ENCODE assay signal across 21 cellular contexts in the genomic region with DNA sequence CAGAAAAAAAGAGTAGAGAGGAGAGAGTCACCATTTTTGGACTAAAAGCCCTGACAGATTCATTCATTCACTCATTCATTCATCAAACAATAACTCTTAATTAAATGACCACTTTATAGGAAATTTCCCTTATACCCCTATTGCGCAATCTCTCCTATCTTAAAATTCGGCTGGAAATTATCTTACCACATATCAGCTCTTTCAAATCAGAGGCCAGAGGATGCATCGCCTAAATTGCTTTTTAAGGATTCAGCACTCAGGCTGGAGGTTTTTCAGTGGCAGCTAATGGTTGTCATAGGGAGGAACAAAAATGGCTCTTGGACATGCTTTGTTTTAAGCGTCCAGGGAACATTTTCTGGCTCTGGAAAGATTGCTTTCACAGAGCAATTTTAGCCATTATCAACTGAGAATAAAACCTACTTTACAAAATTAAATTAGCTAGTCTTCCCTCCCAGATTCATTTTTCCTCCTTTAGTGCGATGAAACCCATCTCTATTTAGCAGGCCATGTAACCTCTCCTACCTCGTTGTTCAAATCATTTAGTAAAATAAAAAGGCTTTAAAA.
A peak's percentile ranks its signal among the peaks of the same experiment; 100 is the strongest.
DNase-seq lines count a peak whose midpoint lies in the region; ATAC-seq, FAIRE-seq and TF ChIP-seq lines count a peak whose summit lies in the region.
"Had no signal": no experiment of that assay in that cellular context is flagged by ENCODE, and none has a peak within 500 bp of the region (broad histone marks: within the 10 kb centered on the region; RNA-seq: fewer than 3 reads in every experiment).

No MANE protein-coding gene starts in this region.

- no peaks in the 10 kb centered on the region for H3K36me3 ChIP-seq in HCT116 (ENCODE audit: control insufficient read depth in 1 of 2, insufficient read depth in 2 of 2, low read length in 2 of 2)
- H3K36me3 ChIP-seq: BE2C had no signal

- no peak for TF ChIP-seq RAD21 in A549 (conservative IDR thresholded peaks at IDR 0.05 in 1 of 2, IDR thresholded peaks at IDR 0.05 in 1 of 2)
- no peak for TF ChIP-seq RAD21 in HCT116 (IDR thresholded peaks at IDR 0.05; ENCODE audit: low read depth)

- H3K27ac ChIP-seq in A549 (no peak overlapping the region), HCT116 (ENCODE audit: low read depth, low read length) (no peak overlapping the region)
- H3K27ac ChIP-seq: C4-2B had no signal

- no peaks in the 10 kb centered on the region for H3K27me3 ChIP-seq in HCT116 (ENCODE audit: insufficient read depth, low read length)
- H3K27me3 ChIP-seq: BE2C had no signal

- FAIRE-seq in A549 (lab: Jason Lieb, UNC): no peak
- FAIRE-seq: A204.1, D721Med, G401.6, GM12891, H54, HTR-8/SVneo had no signal

- CTCF ChIA-PET in A549 (lab: Yijun Ruan, JAX): no interaction called here
- CTCF ChIA-PET in HCT116 (lab: Charles Lee): no interaction called here
- CTCF ChIA-PET in Calu3 (lab: Charles Lee): no interaction called here

- TF ChIP-seq CTCF in A549 (IDR thresholded peaks at IDR 0.05) (no peak), HCT116 (IDR thresholded peaks at IDR 0.05 in 2 of 3, conservative IDR thresholded peaks at IDR 0.05 in 1 of 3; ENCODE audit: borderline replicate concordance in 1 of 3, insufficient read depth in 1 of 3, low read depth in 2 of 3, low read length in 2 of 3) (no peak), Calu3 (IDR thresholded peaks at IDR 0.05; ENCODE audit: unreplicated experiment) (no peak), foreskin fibroblast (IDR thresholded peaks at IDR 0.05; ENCODE audit: low read depth, low read length) (no peak)

- no peaks in the 10 kb centered on the region for H3K4me1 Mint-ChIP-seq in Calu3 (ENCODE audit: low read depth, unreplicated experiment)
- H3K4me1 Mint-ChIP-seq: CD4-positive, alpha-beta memory T cell had no signal

- H2AFZ ChIP-seq in HCT116 (ENCODE audit: low read depth, low read length, poor library complexity, severe bottlenecking): no peak overlapping the region

- no TSS peak for BruUV-seq in HCT116 (replicated peaks; lab: Mats Ljungman, UMichigan)
- BruUV-seq in Calu3 (replicated peaks; lab: Mats Ljungman, UMichigan): no TSS peak

- no peak for TF ChIP-seq EP300 in A549 (IDR thresholded peaks at IDR 0.05)

- H3K27ac Mint-ChIP-seq in Calu3 (ENCODE audit: unreplicated experiment): no peak overlapping the region

- H3K9ac ChIP-seq in HCT116 (ENCODE audit: low read length): no peak overlapping the region

- H3K36me3 Mint-ChIP-seq in Calu3 (ENCODE audit: insufficient read depth, unreplicated experiment): no peaks in the 10 kb centered on the region
- H3K36me3 Mint-ChIP-seq: CD4-positive, alpha-beta memory T cell had no signal

- DNase-seq in A549 (ENCODE audit: low read depth in 1 of 2, low spot score in 1 of 2) (no peak), HCT116 (ENCODE audit: low read depth, low spot score) (no peak), SK-N-DZ (ENCODE audit: low spot score) (peak; percentile 9), globus pallidus (ENCODE audit: low spot score) (peak; percentile 11), Calu3 (no peak), superior temporal gyrus (ENCODE audit: extremely low spot score) (no peak), foreskin fibroblast (no peak)
- DNase-seq: BE2C; CD4-positive, alpha-beta memory T cell; DMS153; DMS79 treated with DMSO at 0.1 percent for 48 hours; EL; KG1 had no signal

- intact Hi-C loops in HCT116 (cut with micrococcal nuclease) (no loop called here), Calu3 (cut with micrococcal nuclease; ENCODE audit: unreplicated experiment) (no loop called here)

- no peak for TF ChIP-seq POLR2A in A549 (IDR thresholded peaks at IDR 0.05; ENCODE audit: low read length)
- TF ChIP-seq POLR2A in HCT116 (IDR thresholded peaks at IDR 0.05; ENCODE audit: borderline replicate concordance, extremely low read depth, insufficient read depth, insufficient read length): no peak

- H3K4me2 ChIP-seq in A549 (no peak overlapping the region), HCT116 (ENCODE audit: low read length) (no peak overlapping the region)

- H3K4me3 Mint-ChIP-seq in Calu3 (ENCODE audit: low read depth, unreplicated experiment): no peak overlapping the region
- H3K4me3 Mint-ChIP-seq: CD4-positive, alpha-beta memory T cell had no signal

- no peaks in the 10 kb centered on the region for H3K79me2 ChIP-seq in HCT116 (ENCODE audit: insufficient read depth, low read length)

- no peaks in the 10 kb centered on the region for H3K27me3 Mint-ChIP-seq in Calu3 (ENCODE audit: unreplicated experiment)

- 15% methylated on average over 6 of the region's 6 CpGs for WGBS in A549 (ENCODE audit: missing lambda C conversion rate)

- no peaks in the 10 kb centered on the region for H3K4me1 ChIP-seq in A549
- no peaks in the 10 kb centered on the region for H3K4me1 ChIP-seq in HCT116 (ENCODE audit: control insufficient read depth in 1 of 2, insufficient read depth in 2 of 2, low read length in 2 of 2)
- H3K4me1 ChIP-seq: BE2C had no signal

- H3K9me3 ChIP-seq in A549: no peaks in the 10 kb centered on the region
- no peaks in the 10 kb centered on the region for H3K9me3 ChIP-seq in HCT116 (ENCODE audit: control insufficient read depth in 1 of 2, insufficient read depth in 1 of 2, low read depth in 1 of 2, low read length in 2 of 2)
- H3K9me3 ChIP-seq: BE2C had no signal

- no peak for ATAC-seq in A549
- no peak for ATAC-seq in HCT116
- no peak for ATAC-seq in HG03039 (IDR thresholded peaks at IDR 0.05; ENCODE audit: unreplicated experiment)

- POLR2A ChIA-PET in A549 (lab: Yijun Ruan, JAX) (no interaction called here), HCT116 (lab: Charles Lee) (no interaction called here)

- peaks cover 5% of the 10 kb centered on the region for H3K9me3 Mint-ChIP-seq in Calu3 (ENCODE audit: low read depth, unreplicated experiment)
- H3K9me3 Mint-ChIP-seq: CD4-positive, alpha-beta memory T cell had no signal

- no peaks in the 10 kb centered on the region for H3K9me2 ChIP-seq in HCT116 (ENCODE audit: insufficient read depth)

- no peak overlapping the region for H3K4me3 ChIP-seq in A549
- no peak overlapping the region for H3K4me3 ChIP-seq in HCT116 (replicated peaks in 1 of 2; ENCODE audit: low read depth in 1 of 2, low read length in 2 of 2)
- no peak overlapping the region for H3K4me3 ChIP-seq in foreskin fibroblast (ENCODE audit: low read depth in 1 of 2, low read length in 2 of 2)

- H4K20me1 ChIP-seq in HCT116 (ENCODE audit: insufficient read depth): no peaks in the 10 kb centered on the region

- RAD21 ChIA-PET in HCT116 (lab: Charles Lee; ENCODE audit: low non-redundant PET in 1 of 2, low total read pairs in 2 of 2, uncharacterized antibody in 2 of 2, unreplicated experiment in 2 of 2): no interaction called here

TF ChIP-seq in A549, 52 proteins besides CTCF, POLR2A, EP300 and RAD21:
- TF ChIP-seq, protein P1, sequence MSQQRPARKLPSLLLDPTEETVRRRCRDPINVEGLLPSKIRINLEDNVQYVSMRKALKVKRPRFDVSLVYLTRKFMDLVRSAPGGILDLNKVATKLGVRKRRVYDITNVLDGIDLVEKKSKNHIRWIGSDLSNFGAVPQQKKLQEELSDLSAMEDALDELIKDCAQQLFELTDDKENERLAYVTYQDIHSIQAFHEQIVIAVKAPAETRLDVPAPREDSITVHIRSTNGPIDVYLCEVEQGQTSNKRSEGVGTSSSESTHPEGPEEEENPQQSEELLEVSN (IDR thresholded peaks at IDR 0.05; ENCODE audit: borderline replicate concordance, low read depth): no peak
- peak; percentile 61 to 83; a peak in 3 of 4 replicates for TF ChIP-seq CEBPB (IDR thresholded peaks at IDR 0.05)
TF ChIP-seq in A549: peak in this region for 1.

TF ChIP-seq in HCT116, 20 proteins besides CTCF, POLR2A, EP300 and RAD21:
- TF ChIP-seq TCF7L2 (IDR thresholded peaks at IDR 0.05; ENCODE audit: borderline replicate concordance, extremely low read depth, insufficient read depth, insufficient read length): no peak
- TF ChIP-seq FOSL1 (IDR thresholded peaks at IDR 0.05; ENCODE audit: low read depth): no peak
- TF ChIP-seq POLR2AphosphoS5 (IDR thresholded peaks at IDR 0.05; ENCODE audit: low read depth, low read length): no peak
- TF ChIP-seq CEBPB (IDR thresholded peaks at IDR 0.05; ENCODE audit: low read depth): peak; percentile 32; the same call in 1 of the 2 replicates

Comparison
In these comparisons a context has a peak if more than half of its experiments do, and no peak if none do; other contexts are left out.
1. DNase-seq: peak in SK-N-DZ (single experiment) and globus pallidus (single experiment); none in A549 (0 of 2), HCT116 (single experiment), Calu3 (single experiment), superior temporal gyrus (single experiment) and foreskin fibroblast (0 of 2).